In the genomic region with DNA sequence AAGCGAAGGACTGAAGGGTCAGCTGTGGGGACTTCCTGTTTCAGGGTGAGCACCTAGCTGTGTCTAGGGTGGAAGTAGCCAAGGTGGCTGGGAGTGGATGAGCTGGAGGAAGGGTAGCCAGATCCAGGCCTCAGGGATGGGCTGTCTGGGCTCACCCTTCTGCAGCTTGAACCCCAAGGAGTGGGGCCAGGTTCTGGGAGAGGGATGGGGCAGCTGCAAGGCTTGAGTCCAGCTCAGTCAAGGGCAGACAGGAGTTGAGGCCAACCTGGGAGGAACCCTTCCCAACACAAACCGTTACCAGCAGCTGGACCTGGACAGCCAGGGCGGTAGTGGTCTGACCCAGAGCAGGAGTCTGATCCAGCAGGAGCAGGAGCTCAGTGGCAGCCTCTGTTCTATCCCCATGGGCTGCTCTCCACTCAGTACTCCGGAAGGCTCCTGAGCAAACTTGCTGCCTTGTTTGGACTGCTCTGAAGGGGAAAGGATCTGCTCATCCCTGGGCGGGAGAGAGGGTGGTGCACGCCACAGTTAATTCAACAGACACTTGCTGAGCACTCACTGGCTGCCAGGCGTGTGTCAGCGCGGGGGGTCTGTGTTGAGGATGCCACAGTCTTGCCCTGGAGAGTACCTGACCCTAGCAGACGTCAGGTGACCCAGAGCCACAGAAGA, we compare ENCODE assay signal across 16 cellular contexts. TPM values are rescaled to one million over a fixed set of nuclear protein-coding genes. Genes with fewer than 3 reads are reported as not detected.
"Had no signal": no experiment of that assay in that cellular context is flagged by ENCODE, and none has a peak within 500 bp of the region (broad histone marks: within the 10 kb centered on the region; RNA-seq: fewer than 3 reads in every experiment).

No MANE protein-coding gene starts in this region.

- H3K27ac Mint-ChIP-seq: activated naive CD8-positive, alpha-beta T cell treated with anti-CD3 and anti-CD28 coated beads for 36 hours; brain; nephron progenitor cell; stimulated activated memory B cell treated with anti-CD40 and anti-IgM and Interleukin-4, amounts not matched to agents 10 μg/mL and 1 μg/mL and 100 μg/mL, for 72 hours had no signal

- H3K36me3 Mint-ChIP-seq: activated naive CD8-positive, alpha-beta T cell treated with anti-CD3 and anti-CD28 coated beads for 36 hours; brain; stimulated activated memory B cell treated with anti-CD40 and anti-IgM and Interleukin-4, amounts not matched to agents 10 μg/mL and 1 μg/mL and 100 μg/mL, for 72 hours had no signal

- DNase-seq: activated CD4-positive, alpha-beta T cell treated with anti-CD3 and anti-CD28 coated beads for 48 hours; activated naive CD8-positive, alpha-beta T cell treated with anti-CD3 and anti-CD28 coated beads for 36 hours; activated T-cell treated with anti-CD3 and anti-CD28 coated beads, Interleukin-2, amount 50 U/mL, for 4 hours; amygdala; central memory CD4-positive, alpha-beta T cell; colonic mucosa; effector CD4-positive, alpha-beta T cell; foreskin keratinocyte; glutamatergic neuron; nephron progenitor cell; stimulated activated CD4-positive, alpha-beta T cell treated with anti-CD3 and anti-CD28 coated beads, Interleukin-12 subunit alpha, Interleukin-12 subunit beta, amount 100 ng/mL, for 4 hours; T-helper 2 cell had no signal

- H3K36me3 ChIP-seq: colonic mucosa, tibial nerve had no signal

- H3K4me1 Mint-ChIP-seq: activated naive CD8-positive, alpha-beta T cell treated with anti-CD3 and anti-CD28 coated beads for 36 hours had no signal

- H3K9me3 Mint-ChIP-seq: activated naive CD8-positive, alpha-beta T cell treated with anti-CD3 and anti-CD28 coated beads for 36 hours; activated T-cell treated with anti-CD3 and anti-CD28 coated beads, Interleukin-2, amount 50 U/mL, for 4 hours; brain; nephron progenitor cell; stimulated activated memory B cell treated with anti-CD40 and anti-IgM and Interleukin-4, amounts not matched to agents 10 μg/mL and 1 μg/mL and 100 μg/mL, for 72 hours had no signal

- H3K9me3 ChIP-seq: colonic mucosa, tibial nerve had no signal

- H3K4me1 ChIP-seq: colonic mucosa, foreskin keratinocyte had no signal

- H3K4me3 Mint-ChIP-seq: activated naive CD8-positive, alpha-beta T cell treated with anti-CD3 and anti-CD28 coated beads for 36 hours; activated T-cell treated with anti-CD3 and anti-CD28 coated beads, Interleukin-2, amount 50 U/mL, for 4 hours; brain; nephron progenitor cell; stimulated activated memory B cell treated with anti-CD40 and anti-IgM and Interleukin-4, amounts not matched to agents 10 μg/mL and 1 μg/mL and 100 μg/mL, for 72 hours had no signal

- H3K27ac ChIP-seq: colonic mucosa, foreskin keratinocyte, tibial nerve had no signal

- H3K4me3 ChIP-seq: colonic mucosa, tibial nerve had no signal

- ATAC-seq: activated T-cell treated with anti-CD3 and anti-CD28 coated beads, Interleukin-2, amount 50 U/mL, for 4 hours; foreskin keratinocyte; stimulated activated memory B cell treated with anti-CD40 and anti-IgM and Interleukin-4, amounts not matched to agents 10 μg/mL and 1 μg/mL and 100 μg/mL, for 72 hours had no signal

RNA-seq across cellular contexts. Expression of gene THY1, which starts 53.8 kb away (rescaled TPM):
- total RNA-seq: pulmonary artery endothelial cell had no signal
